Comparison of ENCODE assay signal across 1 cellular context in the genomic region with DNA sequence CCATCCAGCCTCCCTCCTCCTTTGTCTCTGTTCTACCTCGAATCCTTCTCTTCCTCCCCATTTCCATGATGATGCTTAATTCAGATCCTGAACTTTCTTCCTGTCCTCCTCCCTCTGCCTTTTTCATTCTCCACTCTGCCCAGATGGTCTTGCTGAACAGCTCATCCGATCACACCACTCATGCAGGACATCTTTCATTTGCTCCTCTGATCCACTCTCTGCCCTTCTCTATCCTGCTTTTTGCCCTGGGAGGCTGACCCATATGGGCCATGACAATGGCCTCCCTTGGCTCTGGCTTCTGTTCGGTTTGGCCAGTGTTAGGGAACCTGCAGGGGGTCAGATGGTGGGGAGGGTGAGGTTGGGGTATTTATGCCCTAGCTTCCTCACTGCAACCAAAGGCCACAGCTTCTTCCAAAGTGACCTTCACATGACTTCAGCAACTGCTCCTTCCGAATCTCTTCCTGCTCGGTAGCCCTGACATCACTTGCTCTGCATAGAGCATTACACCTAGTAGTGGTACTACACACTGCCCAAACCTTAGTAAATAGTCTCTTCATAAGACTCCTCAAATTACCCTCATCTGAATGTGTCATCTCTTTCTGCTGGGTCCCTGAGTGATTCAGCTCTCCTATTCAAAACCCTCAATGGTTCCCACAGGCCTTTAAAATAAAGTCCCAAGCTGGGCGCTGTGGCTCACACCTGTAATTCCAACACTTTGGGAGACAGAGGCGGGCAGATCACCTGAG.
TF ChIP-seq lines count a peak whose summit lies in the region.

No MANE protein-coding gene starts in this region.

TF ChIP-seq in IMR-90, 13 proteins besides CTCF, POLR2A, EP300 and RAD21:
- TF ChIP-seq CEBPB (IDR thresholded peaks at IDR 0.05; ENCODE audit: low read depth, low read length) (no peak), RFX5 (IDR thresholded peaks at IDR 0.05; ENCODE audit: low read depth, low read length) (no peak), MAZ (IDR thresholded peaks at IDR 0.05; ENCODE audit: borderline replicate concordance, low read depth, low read length) (no peak), SMC3 (IDR thresholded peaks at IDR 0.05; ENCODE audit: low read depth, low read length) (no peak), BHLHE40 (IDR thresholded peaks at IDR 0.05; ENCODE audit: low read depth, low read length) (no peak), FOS (IDR thresholded peaks at IDR 0.05; ENCODE audit: low read depth, low read length) (no peak), CHD1 (IDR thresholded peaks at IDR 0.05; ENCODE audit: low read depth, low read length) (no peak), MAFK (IDR thresholded peaks at IDR 0.05; ENCODE audit: low read depth, low read length) (no peak), NFE2L2 (IDR thresholded peaks at IDR 0.05; ENCODE audit: low read depth, low read length) (no peak), MXI1 (IDR thresholded peaks at IDR 0.05; ENCODE audit: borderline replicate concordance, low read depth, low read length) (no peak), RCOR1 (IDR thresholded peaks at IDR 0.05; ENCODE audit: insufficient replicate concordance, low read length) (no peak)
- TF ChIP-seq, protein P1, sequence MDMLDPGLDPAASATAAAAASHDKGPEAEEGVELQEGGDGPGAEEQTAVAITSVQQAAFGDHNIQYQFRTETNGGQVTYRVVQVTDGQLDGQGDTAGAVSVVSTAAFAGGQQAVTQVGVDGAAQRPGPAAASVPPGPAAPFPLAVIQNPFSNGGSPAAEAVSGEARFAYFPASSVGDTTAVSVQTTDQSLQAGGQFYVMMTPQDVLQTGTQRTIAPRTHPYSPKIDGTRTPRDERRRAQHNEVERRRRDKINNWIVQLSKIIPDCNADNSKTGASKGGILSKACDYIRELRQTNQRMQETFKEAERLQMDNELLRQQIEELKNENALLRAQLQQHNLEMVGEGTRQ (IDR thresholded peaks at IDR 0.05; ENCODE audit: low read depth, low read length) = no peak
- TF ChIP-seq, protein P2, sequence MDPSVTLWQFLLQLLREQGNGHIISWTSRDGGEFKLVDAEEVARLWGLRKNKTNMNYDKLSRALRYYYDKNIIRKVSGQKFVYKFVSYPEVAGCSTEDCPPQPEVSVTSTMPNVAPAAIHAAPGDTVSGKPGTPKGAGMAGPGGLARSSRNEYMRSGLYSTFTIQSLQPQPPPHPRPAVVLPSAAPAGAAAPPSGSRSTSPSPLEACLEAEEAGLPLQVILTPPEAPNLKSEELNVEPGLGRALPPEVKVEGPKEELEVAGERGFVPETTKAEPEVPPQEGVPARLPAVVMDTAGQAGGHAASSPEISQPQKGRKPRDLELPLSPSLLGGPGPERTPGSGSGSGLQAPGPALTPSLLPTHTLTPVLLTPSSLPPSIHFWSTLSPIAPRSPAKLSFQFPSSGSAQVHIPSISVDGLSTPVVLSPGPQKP (IDR thresholded peaks at IDR 0.05; ENCODE audit: borderline replicate concordance, low read depth, low read length) = no peak
TF ChIP-seq in IMR-90: peak in this region for 0.
